Comparison of ENCODE assay signal across 17 cellular contexts in the genomic region with DNA sequence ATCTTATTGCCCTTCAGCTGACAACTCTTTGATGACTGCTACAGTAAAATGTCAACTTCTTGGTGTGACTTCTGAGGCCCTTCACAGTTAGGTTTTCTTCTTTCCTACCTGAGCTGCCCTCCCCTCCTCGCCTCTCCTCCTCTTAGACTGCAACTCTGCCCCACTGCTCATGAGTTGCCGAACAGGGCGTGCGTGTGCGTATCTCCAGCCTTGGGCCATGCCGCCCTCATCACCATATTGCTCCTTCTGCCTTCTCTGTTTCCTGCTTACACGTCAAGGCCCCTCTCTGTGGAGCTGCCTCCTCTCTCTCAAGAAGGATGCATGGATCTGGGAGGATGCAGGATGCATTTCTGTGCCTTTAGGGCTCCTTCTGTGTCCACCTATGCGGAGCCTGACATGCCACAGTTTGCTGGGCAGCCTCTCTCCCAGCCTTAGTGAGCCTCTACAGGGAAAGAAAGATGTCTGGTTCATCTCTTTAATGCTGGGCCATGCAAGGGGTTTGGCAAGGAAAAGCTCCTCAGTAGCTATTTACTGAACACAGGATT.
DNase-seq lines count a peak whose midpoint lies in the region; ATAC-seq and TF ChIP-seq lines count a peak whose summit lies in the region.
"Had no signal": no experiment of that assay in that cellular context is flagged by ENCODE, and none has a peak within 500 bp of the region (broad histone marks: within the 10 kb centered on the region; RNA-seq: fewer than 3 reads in every experiment).

No MANE protein-coding gene starts in this region.

- H3K4me3 ChIP-seq in PC-9 = no peak overlapping the region
- no peak overlapping the region for H3K4me3 ChIP-seq in trophoblast cell (ENCODE audit: low read depth, low read length)
- no peak overlapping the region for H3K4me3 ChIP-seq in transverse colon
- H3K4me3 ChIP-seq: GM23248 had no signal

- no peak overlapping the region for H2BK120ac ChIP-seq in trophoblast cell (ENCODE audit: insufficient read depth, low read length, poor library complexity)

- H3K36me3 ChIP-seq in PC-9 (ENCODE audit: low read depth) = no peaks in the 10 kb centered on the region
- no peaks in the 10 kb centered on the region for H3K36me3 ChIP-seq in trophoblast cell (ENCODE audit: control insufficient read depth in 1 of 2, insufficient read depth in 2 of 2, low read length in 2 of 2)
- H3K36me3 ChIP-seq in transverse colon = no peaks in the 10 kb centered on the region
- H3K36me3 ChIP-seq: BE2C had no signal

- TF ChIP-seq CTCF in PC-9 (conservative IDR thresholded peaks at IDR 0.05) (no peak), transverse colon (IDR thresholded peaks at IDR 0.05) (no peak)

- no peak overlapping the region for H3K4me2 ChIP-seq in PC-9
- no peak overlapping the region for H3K4me2 ChIP-seq in trophoblast cell (ENCODE audit: low read length)

- no peak overlapping the region for H2BK12ac ChIP-seq in trophoblast cell (ENCODE audit: low read length)

- in situ Hi-C loops in transverse colon (cut with MboI; ENCODE audit: low pct_ligation_motif_present in 1 of 4, low pct_unique_long_range_greater_than_20kb in 1 of 4, low sequenced_read_pairs in 3 of 4) = no loop called here

- no TSS peak for BruUV-seq in PC-9 (replicated peaks; lab: Mats Ljungman, UMichigan)

- H3K27me3 ChIP-seq in PC-9 (ENCODE audit: insufficient read depth, low read depth) = no peaks in the 10 kb centered on the region
- H3K27me3 ChIP-seq in trophoblast cell (ENCODE audit: insufficient read depth, low read length) = no peaks in the 10 kb centered on the region
- H3K27me3 ChIP-seq in transverse colon = peaks cover 2% of the 10 kb centered on the region
- H3K27me3 ChIP-seq: BE2C had no signal

- H3K9me3 ChIP-seq in PC-9 (ENCODE audit: insufficient read depth, low read depth) (no peaks in the 10 kb centered on the region), trophoblast cell (ENCODE audit: insufficient read depth, low read depth, low read length) (peaks cover 4% of the 10 kb centered on the region), transverse colon (no peaks in the 10 kb centered on the region)

- CTCF ChIA-PET in PC-9 (lab: Charles Lee) = no interaction called here

- no peaks in the 10 kb centered on the region for H4K20me1 ChIP-seq in PC-9 (ENCODE audit: insufficient read depth)

- H3K4ac ChIP-seq in trophoblast cell (ENCODE audit: low read depth, low read length) = no peak overlapping the region

- H3K14ac ChIP-seq in trophoblast cell (ENCODE audit: low read length) = no peak overlapping the region

- H3K18ac ChIP-seq in trophoblast cell (ENCODE audit: low read length) = no peak overlapping the region

- no peak overlapping the region for H2AK5ac ChIP-seq in trophoblast cell (ENCODE audit: low read length)

- H4K8ac ChIP-seq in trophoblast cell (ENCODE audit: low read depth, low read length) = no peak overlapping the region

- WGBS in trophoblast cell (ENCODE audit: extremely low coverage, insufficient coverage, insufficient read length) = no CpG with 5 or more reads among the region's 8 CpGs
- 85 to 91% methylated on average over 4 to 8 of the region's 8 CpGs for WGBS in transverse colon (ENCODE audit: low coverage in 1 of 2), 2 donors

- H3F3A ChIP-seq in PC-9 (ENCODE audit: insufficient read depth, low read depth) = peaks cover 26% of the 10 kb centered on the region

- no peak for TF ChIP-seq EP300 in transverse colon (IDR thresholded peaks at IDR 0.05; ENCODE audit: low read depth)

- no peak overlapping the region for H2AFZ ChIP-seq in PC-9
- no peak overlapping the region for H2AFZ ChIP-seq in trophoblast cell (ENCODE audit: insufficient read depth, low read length, poor library complexity)
- H2AFZ ChIP-seq: GM23248 had no signal

- intact Hi-C loops in PC-9 (cut with micrococcal nuclease; ENCODE audit: unreplicated experiment) = no loop called here
- intact Hi-C loops in transverse colon (cut with DNase I; ENCODE audit: low total_unique reads) = no loop called here

- H2BK5ac ChIP-seq in trophoblast cell (ENCODE audit: low read depth, low read length, poor library complexity) = no peak overlapping the region

- POLR2A ChIA-PET in PC-9 (lab: Charles Lee; ENCODE audit: unreplicated experiment) = interaction anchor here (0.6 to 0.7 kb wide), 2 partner anchors 605 to 865 kb away, joined by 3 read pairs; no protein-coding TSS in a partner anchor

- H3K79me1 ChIP-seq in trophoblast cell (ENCODE audit: low read length) = no peaks in the 10 kb centered on the region

- H3K9ac ChIP-seq in trophoblast cell (ENCODE audit: low read length) = no peak overlapping the region
- H3K9ac ChIP-seq: GM23248 had no signal

- H4K12ac ChIP-seq in trophoblast cell (ENCODE audit: low read depth, low read length) = no peak overlapping the region

- H3K4me1 ChIP-seq in PC-9 (replicated peaks; ENCODE audit: insufficient read depth) (peaks cover 52% of the 10 kb centered on the region), trophoblast cell (ENCODE audit: control insufficient read depth in 1 of 2, insufficient read depth in 2 of 2, low read length in 2 of 2) (no peaks in the 10 kb centered on the region), transverse colon (no peaks in the 10 kb centered on the region)
- H3K4me1 ChIP-seq: BE2C had no signal

- TF ChIP-seq POLR2A in transverse colon (IDR thresholded peaks at IDR 0.05) = no peak

- ATAC-seq in GM21526 (IDR thresholded peaks at IDR 0.05; ENCODE audit: low FRiP score, unreplicated experiment) (no peak), HG02870 (IDR thresholded peaks at IDR 0.05; ENCODE audit: unreplicated experiment) (no peak)

- no peaks in the 10 kb centered on the region for H3K79me2 ChIP-seq in PC-9 (ENCODE audit: low read depth)
- no peaks in the 10 kb centered on the region for H3K79me2 ChIP-seq in trophoblast cell (ENCODE audit: control insufficient read depth, insufficient read depth, low read length, poor library complexity)

- no peak overlapping the region for H4K91ac ChIP-seq in trophoblast cell (ENCODE audit: low read depth, low read length)

- peak; percentile 4 for DNase-seq in AG20443 (ENCODE audit: low spot score)
- DNase-seq in PC-9 = no peak
- DNase-seq in islet precursor cell = peak; percentile 38
- peak; percentile 76 to 77 for DNase-seq in trophoblast cell
- DNase-seq in NCI-H2081 (lab: John Stamatoyannopoulos, UW) = no peak
- DNase-seq in transverse colon = no peak
- DNase-seq: BE2C; CD4-positive, alpha-beta memory T cell; DMS153; DMS79 treated with DMSO at 0.1 percent for 48 hours; EL; GM23248; H7; IMR-90 had no signal

- no peaks in the 10 kb centered on the region for H3K9me2 ChIP-seq in PC-9 (ENCODE audit: insufficient read depth)

- H3K23ac ChIP-seq in trophoblast cell (ENCODE audit: low read length) = no peak overlapping the region

- H3K27ac ChIP-seq in PC-9 = peak overlapping the region; percentile 86
- no peak overlapping the region for H3K27ac ChIP-seq in trophoblast cell (ENCODE audit: low read depth, low read length)
- H3K27ac ChIP-seq in transverse colon = no peak overlapping the region
- H3K27ac ChIP-seq: C4-2B, GM23248 had no signal

Comparison
In these comparisons a context has a peak if more than half of its experiments do, and no peak if none do; other contexts are left out.
1. DNase-seq: peak in AG20443 (single experiment), islet precursor cell (single experiment) and trophoblast cell (2 of 2); none in PC-9 (0 of 2), NCI-H2081 (0 of 2) and transverse colon (single experiment).